In the genomic region with DNA sequence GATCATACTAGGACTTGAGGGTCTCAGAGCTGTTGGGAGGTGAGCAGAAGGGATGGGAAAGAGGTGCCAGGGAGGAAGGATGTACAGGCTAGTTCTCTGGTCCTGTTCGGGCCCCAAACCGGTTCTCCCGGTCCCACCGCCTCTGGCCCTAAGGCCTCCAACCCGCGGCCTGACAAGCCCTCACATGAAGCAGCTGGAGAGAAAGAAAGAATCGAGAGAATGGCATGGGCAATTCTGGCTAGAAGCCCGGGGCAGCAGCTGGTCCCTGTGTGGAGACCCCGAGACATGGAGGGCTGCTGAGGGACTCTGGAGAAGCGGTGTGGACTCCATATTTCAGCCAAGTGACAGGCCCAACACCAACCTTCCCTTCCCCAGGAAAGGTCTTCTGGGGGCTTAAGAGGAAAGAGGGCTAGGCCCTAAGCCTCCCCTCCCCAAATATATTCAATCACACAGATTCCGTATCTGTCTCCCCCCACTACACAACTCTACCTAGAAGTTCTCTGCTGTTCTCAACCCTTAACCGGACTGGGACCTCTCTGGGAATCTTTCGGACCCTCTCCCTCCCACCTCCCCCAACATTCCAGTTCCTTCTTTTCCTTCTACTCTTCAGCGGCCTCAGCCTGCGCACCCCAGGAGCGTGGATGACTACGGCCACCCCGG, we compare ENCODE assay signal across 2 cellular contexts.
TF ChIP-seq lines count a peak whose summit lies in the region.

No MANE protein-coding gene starts in this region.

TF ChIP-seq in IMR-90, 13 proteins besides CTCF, POLR2A, EP300 and RAD21:
- TF ChIP-seq CEBPB (IDR thresholded peaks at IDR 0.05; ENCODE audit: low read depth, low read length), result no peak
- no peak for TF ChIP-seq SMC3 (IDR thresholded peaks at IDR 0.05; ENCODE audit: low read depth, low read length)
- no peak for TF ChIP-seq NFE2L2 (IDR thresholded peaks at IDR 0.05; ENCODE audit: low read depth, low read length)
- TF ChIP-seq MAFK (IDR thresholded peaks at IDR 0.05; ENCODE audit: low read depth, low read length), result no peak
- TF ChIP-seq MXI1 (IDR thresholded peaks at IDR 0.05; ENCODE audit: borderline replicate concordance, low read depth, low read length), result no peak

TF ChIP-seq in WTC11, 78 proteins besides CTCF, POLR2A, EP300 and RAD21:
- TF ChIP-seq TP53 (CRISPR knock-in tag; IDR thresholded peaks at IDR 0.05), result no peak
- TF ChIP-seq, protein P1, sequence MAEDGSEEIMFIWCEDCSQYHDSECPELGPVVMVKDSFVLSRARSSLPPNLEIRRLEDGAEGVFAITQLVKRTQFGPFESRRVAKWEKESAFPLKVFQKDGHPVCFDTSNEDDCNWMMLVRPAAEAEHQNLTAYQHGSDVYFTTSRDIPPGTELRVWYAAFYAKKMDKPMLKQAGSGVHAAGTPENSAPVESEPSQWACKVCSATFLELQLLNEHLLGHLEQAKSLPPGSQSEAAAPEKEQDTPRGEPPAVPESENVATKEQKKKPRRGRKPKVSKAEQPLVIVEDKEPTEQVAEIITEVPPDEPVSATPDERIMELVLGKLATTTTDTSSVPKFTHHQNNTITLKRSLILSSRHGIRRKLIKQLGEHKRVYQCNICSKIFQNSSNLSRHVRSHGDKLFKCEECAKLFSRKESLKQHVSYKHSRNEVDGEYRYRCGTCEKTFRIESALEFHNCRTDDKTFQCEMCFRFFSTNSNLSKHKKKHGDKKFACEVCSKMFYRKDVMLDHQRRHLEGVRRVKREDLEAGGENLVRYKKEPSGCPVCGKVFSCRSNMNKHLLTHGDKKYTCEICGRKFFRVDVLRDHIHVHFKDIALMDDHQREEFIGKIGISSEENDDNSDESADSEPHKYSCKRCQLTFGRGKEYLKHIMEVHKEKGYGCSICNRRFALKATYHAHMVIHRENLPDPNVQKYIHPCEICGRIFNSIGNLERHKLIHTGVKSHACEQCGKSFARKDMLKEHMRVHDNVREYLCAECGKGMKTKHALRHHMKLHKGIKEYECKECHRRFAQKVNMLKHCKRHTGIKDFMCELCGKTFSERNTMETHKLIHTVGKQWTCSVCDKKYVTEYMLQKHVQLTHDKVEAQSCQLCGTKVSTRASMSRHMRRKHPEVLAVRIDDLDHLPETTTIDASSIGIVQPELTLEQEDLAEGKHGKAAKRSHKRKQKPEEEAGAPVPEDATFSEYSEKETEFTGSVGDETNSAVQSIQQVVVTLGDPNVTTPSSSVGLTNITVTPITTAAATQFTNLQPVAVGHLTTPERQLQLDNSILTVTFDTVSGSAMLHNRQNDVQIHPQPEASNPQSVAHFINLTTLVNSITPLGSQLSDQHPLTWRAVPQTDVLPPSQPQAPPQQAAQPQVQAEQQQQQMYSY (CRISPR knock-in tag; IDR thresholded peaks at IDR 0.05), result peak; percentile 89
